ENCODE assay signal across 18 cellular contexts in the genomic region with DNA sequence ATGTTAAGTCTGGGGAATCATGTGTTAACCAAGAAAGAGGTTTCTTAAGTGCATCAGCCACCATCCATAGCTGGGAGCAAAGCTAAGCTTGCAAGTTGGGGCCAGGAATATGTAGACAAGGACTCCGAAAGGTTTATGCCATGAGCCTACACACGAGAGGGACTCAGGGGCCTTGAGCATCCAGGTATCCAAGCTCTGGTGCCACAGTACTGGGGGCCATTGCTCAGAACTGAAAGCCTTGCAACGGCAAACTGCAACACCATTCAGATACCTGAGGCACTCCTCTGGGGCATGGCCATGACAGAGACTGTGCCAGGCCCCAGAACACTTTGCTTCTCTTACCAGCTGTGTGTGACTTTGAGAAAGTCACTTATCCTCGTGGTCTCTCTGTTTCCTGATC. TPM values are rescaled to one million over a fixed set of nuclear protein-coding genes. Genes with fewer than 3 reads are reported as not detected.
A peak's percentile ranks its signal among the peaks of the same experiment; 100 is the strongest.
DNase-seq lines count a peak whose midpoint lies in the region; ATAC-seq and TF ChIP-seq lines count a peak whose summit lies in the region.
"Had no signal": no experiment of that assay in that cellular context is flagged by ENCODE, and none has a peak within 500 bp of the region (broad histone marks: within the 10 kb centered on the region; RNA-seq: fewer than 3 reads in every experiment).

No MANE protein-coding gene starts in this region.

- BruUV-seq in Calu3 (replicated peaks; lab: Mats Ljungman, UMichigan): no TSS peak

- H3K4me1 ChIP-seq in HUES64 (ENCODE audit: insufficient read depth, low read length) (peaks cover 9% of the 10 kb centered on the region), esophagus muscularis mucosa (no peaks in the 10 kb centered on the region), neuronal stem cell (ENCODE audit: control insufficient read depth in 2 of 2, insufficient read depth in 1 of 2, low read depth in 1 of 2, low read length in 2 of 2) (peaks cover 4 to 9% of the 10 kb centered on the region in 2 donors), upper lobe of right lung (no peaks in the 10 kb centered on the region)
- H3K4me1 ChIP-seq: BE2C had no signal

- no peak overlapping the region for H3K4me2 ChIP-seq in neuronal stem cell (ENCODE audit: insufficient read depth, low read length, poor library complexity, severe bottlenecking)
- H3K4me2 ChIP-seq: KMS-11 had no signal

- H3K27ac ChIP-seq in HUES64 (ENCODE audit: low read depth, low read length) (peak overlapping the region; percentile 50; the same call in 1 of the 2 replicates), esophagus muscularis mucosa (replicated peaks in 1 of 4) (no peak overlapping the region), neuronal stem cell (replicated peaks; ENCODE audit: low read length) (no peak overlapping the region), upper lobe of right lung (no peak overlapping the region)
- H3K27ac ChIP-seq: KMS-11 had no signal

- no peaks in the 10 kb centered on the region for H3K36me3 ChIP-seq in HUES64 (ENCODE audit: insufficient read depth, low read length)
- no peaks in the 10 kb centered on the region for H3K36me3 ChIP-seq in esophagus muscularis mucosa
- no peaks in the 10 kb centered on the region for H3K36me3 ChIP-seq in neuronal stem cell (replicated peaks in 1 of 2; ENCODE audit: control insufficient read depth in 2 of 2, insufficient read depth in 2 of 2, low read length in 2 of 2)
- no peaks in the 10 kb centered on the region for H3K36me3 ChIP-seq in upper lobe of right lung
- H3K36me3 ChIP-seq: BE2C had no signal

- H3K9ac ChIP-seq in HUES64 (ENCODE audit: low read depth, low read length): no peak overlapping the region
- no peak overlapping the region for H3K9ac ChIP-seq in neuronal stem cell (ENCODE audit: low read depth, low read length, poor library complexity)
- H3K9ac ChIP-seq: KMS-11 had no signal

- DNase-seq in esophagus muscularis mucosa (ENCODE audit: extremely low spot score) (peak; percentile 79), neuronal stem cell (ENCODE audit: low spot score) (no peak), Calu3 (no peak), upper lobe of right lung (no peak)
- DNase-seq: ACHN; BE2C; C1 segment of cervical spinal cord; CD4-positive, CD25-positive, alpha-beta regulatory T cell; CD8-positive, alpha-beta memory T cell; DMS153; DMS79; GF-D8; HFFc6 had no signal

- H3K23ac ChIP-seq in neuronal stem cell (ENCODE audit: low read depth, low read length, poor library complexity): no peak overlapping the region

- no peak overlapping the region for H4K8ac ChIP-seq in neuronal stem cell (ENCODE audit: low read depth, low read length)

- no peak overlapping the region for H3K4ac ChIP-seq in neuronal stem cell (ENCODE audit: low read length)

- 88% methylated on average over 4 of the region's 4 CpGs for WGBS in HUES64
- 89% methylated on average over 3 of the region's 4 CpGs for WGBS in esophagus muscularis mucosa
- WGBS in neuronal stem cell (ENCODE audit: extremely low coverage in 2 of 2, insufficient read length in 2 of 2, insufficient replicate concordance in 1 of 2), 2 donors: no CpG with 5 or more reads among the region's 4 CpGs

- H3K4me1 Mint-ChIP-seq in Calu3 (ENCODE audit: low read depth, unreplicated experiment): no peaks in the 10 kb centered on the region
- H3K4me1 Mint-ChIP-seq: CD4-positive, CD25-positive, alpha-beta regulatory T cell; CD8-positive, alpha-beta memory T cell had no signal

- H3K36me3 Mint-ChIP-seq in Calu3 (ENCODE audit: insufficient read depth, unreplicated experiment): no peaks in the 10 kb centered on the region
- H3K36me3 Mint-ChIP-seq: CD4-positive, CD25-positive, alpha-beta regulatory T cell; CD8-positive, alpha-beta memory T cell had no signal

- H3K79me1 ChIP-seq in neuronal stem cell (ENCODE audit: low read depth, low read length): no peaks in the 10 kb centered on the region

- H3K4me3 Mint-ChIP-seq in Calu3 (ENCODE audit: low read depth, unreplicated experiment): no peak overlapping the region
- H3K4me3 Mint-ChIP-seq: CD4-positive, CD25-positive, alpha-beta regulatory T cell; CD8-positive, alpha-beta memory T cell; HFFc6 had no signal

- no peak overlapping the region for H2BK12ac ChIP-seq in neuronal stem cell (ENCODE audit: low read length)

- H3K4me3 ChIP-seq in HUES64 (ENCODE audit: low read length): no peak overlapping the region
- no peak overlapping the region for H3K4me3 ChIP-seq in esophagus muscularis mucosa
- H3K4me3 ChIP-seq in neuronal stem cell (ENCODE audit: low read length in 2 of 2): no peak overlapping the region
- H3K4me3 ChIP-seq in upper lobe of right lung: no peak overlapping the region

- H3K9me3 ChIP-seq in HUES64 (ENCODE audit: insufficient read depth, low read depth, low read length) (peaks cover 8% of the 10 kb centered on the region), esophagus muscularis mucosa (peaks cover 0 to 9% (median 2%) of the 10 kb centered on the region in 4 donors), neuronal stem cell (replicated peaks in 1 of 2; ENCODE audit: control insufficient read depth in 2 of 2, insufficient read depth in 1 of 2, low read depth in 1 of 2, low read length in 2 of 2) (peaks cover 4 to 7% of the 10 kb centered on the region in 2 donors), upper lobe of right lung (no peaks in the 10 kb centered on the region)
- H3K9me3 ChIP-seq: BE2C had no signal

- CTCF ChIA-PET in Calu3 (lab: Charles Lee): no interaction called here

- no peak overlapping the region for H2BK120ac ChIP-seq in neuronal stem cell (ENCODE audit: low read depth, low read length)

- ATAC-seq in GM21737 (IDR thresholded peaks at IDR 0.05; ENCODE audit: unreplicated experiment) (no peak), upper lobe of right lung (no peak)
- ATAC-seq: HCT116 had no signal

- TF ChIP-seq EP300 in esophagus muscularis mucosa (IDR thresholded peaks at IDR 0.05): no peak

- H4K91ac ChIP-seq in neuronal stem cell (ENCODE audit: low read depth, low read length, poor library complexity): no peak overlapping the region

- H3K27me3 Mint-ChIP-seq in Calu3 (ENCODE audit: unreplicated experiment): peaks cover 52% of the 10 kb centered on the region

- H3K9me3 Mint-ChIP-seq in Calu3 (ENCODE audit: low read depth, unreplicated experiment): peaks cover 4% of the 10 kb centered on the region
- H3K9me3 Mint-ChIP-seq: CD8-positive, alpha-beta memory T cell had no signal

- H3K27me3 ChIP-seq in HUES64 (ENCODE audit: insufficient read depth, low read length) (no peaks in the 10 kb centered on the region), esophagus muscularis mucosa (no peaks in the 10 kb centered on the region), neuronal stem cell (ENCODE audit: control insufficient read depth in 3 of 3, insufficient read depth in 3 of 3, low read depth in 1 of 3, low read length in 3 of 3) (no peaks in the 10 kb centered on the region), upper lobe of right lung (no peaks in the 10 kb centered on the region)

- H3K14ac ChIP-seq in neuronal stem cell (ENCODE audit: low read length): no peak overlapping the region

- TF ChIP-seq CTCF in esophagus muscularis mucosa (IDR thresholded peaks at IDR 0.05) (no peak), Calu3 (IDR thresholded peaks at IDR 0.05; ENCODE audit: unreplicated experiment) (no peak), upper lobe of right lung (IDR thresholded peaks at IDR 0.05) (no peak)

- H3K27ac Mint-ChIP-seq in Calu3 (ENCODE audit: unreplicated experiment): no peak overlapping the region
- H3K27ac Mint-ChIP-seq: CD4-positive, CD25-positive, alpha-beta regulatory T cell; HFFc6 had no signal

- H2AK5ac ChIP-seq in neuronal stem cell (ENCODE audit: low read depth, low read length): no peak overlapping the region

- H2BK5ac ChIP-seq in neuronal stem cell (ENCODE audit: low read length): no peak overlapping the region

- no peak overlapping the region for H2BK15ac ChIP-seq in neuronal stem cell (ENCODE audit: low read length)

- peak overlapping the region; percentile 54 for H2AFZ ChIP-seq in neuronal stem cell (ENCODE audit: low read length)

- TF ChIP-seq POLR2A in esophagus muscularis mucosa (IDR thresholded peaks at IDR 0.05; ENCODE audit: low read depth): no peak

- H3K18ac ChIP-seq in neuronal stem cell (ENCODE audit: low read length): no peak overlapping the region

- intact Hi-C loops in esophagus muscularis mucosa (cut with DNase I) (no loop called here), Calu3 (cut with micrococcal nuclease; ENCODE audit: unreplicated experiment) (no loop called here), upper lobe of right lung (cut with DNase I) (no loop called here)

RNA-seq across cellular contexts. Expression of a gene that starts 27.6 kb away (rescaled TPM):
- 0.25 TPM for polyA plus RNA-seq in HUES64 (2013, experiment 1 of 2)
- 0.13 TPM for polyA plus RNA-seq in HUES64 (2013, experiment 2 of 2)
- total RNA-seq in esophagus muscularis mucosa (not detected), Calu3 (2022) (not detected in 2 replicates), upper lobe of right lung (0.43 TPM)
- polyA plus RNA-seq in neuronal stem cell (2013, experiment 1 of 2): not detected
- not detected for polyA plus RNA-seq in neuronal stem cell (2013, experiment 2 of 2)
- total RNA-seq: CD4-positive, CD25-positive, alpha-beta regulatory T cell; CD8-positive, alpha-beta memory T cell; Daoy had no signal
